In the genomic region with DNA sequence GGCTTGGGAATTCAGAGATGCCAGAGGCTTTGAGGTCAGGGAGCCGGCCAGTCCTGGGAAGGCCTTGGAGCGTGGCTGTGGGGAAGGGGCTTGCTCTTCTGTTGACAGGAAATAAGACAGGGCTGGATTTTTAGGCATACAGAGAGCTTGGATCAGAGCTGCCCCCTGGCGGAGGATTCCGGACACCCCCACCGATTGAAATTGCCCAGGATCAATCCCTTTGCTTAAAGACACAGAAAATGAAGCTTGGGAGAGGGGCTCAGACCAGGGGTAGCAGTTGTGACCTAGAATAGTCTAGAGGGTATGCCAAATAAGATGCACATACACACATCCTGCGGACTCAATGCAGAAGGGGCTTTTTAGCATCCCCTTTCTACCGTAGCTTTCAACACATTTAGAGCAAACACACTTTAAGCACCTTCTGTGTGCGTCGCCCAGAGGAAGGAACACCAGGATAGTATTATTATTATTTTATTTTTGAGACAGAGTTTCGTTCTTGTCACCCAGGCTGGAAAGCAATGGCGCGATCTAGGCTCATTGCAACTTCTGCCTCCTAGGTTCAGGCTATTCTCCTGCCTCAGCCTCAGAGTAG, we compare ENCODE assay signal across 8 cellular contexts. TPM values are rescaled to one million over a fixed set of nuclear protein-coding genes. Genes with fewer than 3 reads are reported as not detected.
A peak's percentile ranks its signal among the peaks of the same experiment; 100 is the strongest.
DNase-seq lines count a peak whose midpoint lies in the region; ATAC-seq and TF ChIP-seq lines count a peak whose summit lies in the region.

No MANE protein-coding gene starts in this region.

- no peaks in the 10 kb centered on the region for H3K9me3 ChIP-seq in thyroid gland

- H3K27me3 ChIP-seq in thyroid gland = no peaks in the 10 kb centered on the region

- CTCF ChIA-PET in activated CD4-positive, alpha-beta T cell treated with anti-CD3 and anti-CD28 coated beads, Interleukin-2, amount 10 ng/mL, durations not matched to agents 7 days and 5 days (lab: Charles Lee) = interaction anchor here (0.6 to 5.1 kb wide), 30 partner anchors 8 to 952 kb away, joined by 3 to 45 read pairs (median 4); partner anchors contain the start of genes ASB6 and IER5L

- TF ChIP-seq CTCF in thyroid gland (IDR thresholded peaks at IDR 0.05) = peak; percentile 37 to 67 (median 52)

- no peaks in the 10 kb centered on the region for H3K9me3 Mint-ChIP-seq in activated CD4-positive, alpha-beta T cell treated with anti-CD3 and anti-CD28 coated beads, Interleukin-2, amount 10 ng/mL, durations not matched to agents 7 days and 5 days
- H3K9me3 Mint-ChIP-seq in dendritic cell treated with granulocyte-macrophage colony-stimulating factor and Interleukin-4, amounts not matched to agents 40 ng/mL and 50 ng/mL, for 4 days = no peaks in the 10 kb centered on the region
- no peaks in the 10 kb centered on the region for H3K9me3 Mint-ChIP-seq in natural killer cell treated with Interleukin-12 subunit alpha and Interleukin-12 subunit beta and Interleukin-15 and Interleukin-18, amount 100 ng/mL, for 72 hours

- POLR2A ChIA-PET in activated CD4-positive, alpha-beta T cell treated with anti-CD3 and anti-CD28 coated beads, Interleukin-2, amount 10 ng/mL, durations not matched to agents 7 days and 5 days (lab: Charles Lee) = interaction anchor here (0.7 to 1.4 kb wide), 2 partner anchors 484 to 497 kb away, joined by 3 to 4 read pairs; no protein-coding TSS in a partner anchor

- no peak overlapping the region for H3K27ac ChIP-seq in thyroid gland

- ATAC-seq in natural killer cell treated with Interleukin-12 subunit alpha and Interleukin-12 subunit beta and Interleukin-15 and Interleukin-18, amount 100 ng/mL, for 72 hours = peak in 1 of 2 donors; percentile 32
- no peak for ATAC-seq in GM21528 (IDR thresholded peaks at IDR 0.05; ENCODE audit: low FRiP score, unreplicated experiment)

- peaks cover 22 to 46% of the 10 kb centered on the region in 2 donors for H3K4me1 ChIP-seq in thyroid gland

- no peak for TF ChIP-seq POLR2A in thyroid gland (IDR thresholded peaks at IDR 0.05)

- 41 to 43% methylated on average over 12 of the region's 12 CpGs for WGBS in thyroid gland, 2 donors

- intact Hi-C loops in dendritic cell treated with granulocyte-macrophage colony-stimulating factor and Interleukin-4, amounts not matched to agents 40 ng/mL and 50 ng/mL, for 4 days (cut with micrococcal nuclease) = no loop called here
- intact Hi-C loops in thyroid gland (cut with DNase I) = no loop called here

- no peaks in the 10 kb centered on the region for H3K36me3 ChIP-seq in thyroid gland

- H3K4me3 Mint-ChIP-seq in activated CD4-positive, alpha-beta T cell treated with anti-CD3 and anti-CD28 coated beads, Interleukin-2, amount 10 ng/mL, durations not matched to agents 7 days and 5 days = peak overlapping the region; percentile 54
- H3K4me3 Mint-ChIP-seq in dendritic cell treated with granulocyte-macrophage colony-stimulating factor and Interleukin-4, amounts not matched to agents 40 ng/mL and 50 ng/mL, for 4 days = no peak overlapping the region
- peak overlapping the region; percentile 60 for H3K4me3 Mint-ChIP-seq in natural killer cell treated with Interleukin-12 subunit alpha and Interleukin-12 subunit beta and Interleukin-15 and Interleukin-18, amount 100 ng/mL, for 72 hours

- H3K27me3 Mint-ChIP-seq in activated CD4-positive, alpha-beta T cell treated with anti-CD3 and anti-CD28 coated beads, Interleukin-2, amount 10 ng/mL, durations not matched to agents 7 days and 5 days = peaks cover 15% of the 10 kb centered on the region
- H3K27me3 Mint-ChIP-seq in dendritic cell treated with granulocyte-macrophage colony-stimulating factor and Interleukin-4, amounts not matched to agents 40 ng/mL and 50 ng/mL, for 4 days = peaks cover 22% of the 10 kb centered on the region
- peaks cover 8 to 11% of the 10 kb centered on the region in 2 donors for H3K27me3 Mint-ChIP-seq in natural killer cell treated with Interleukin-12 subunit alpha and Interleukin-12 subunit beta and Interleukin-15 and Interleukin-18, amount 100 ng/mL, for 72 hours

- peak; percentile 61 for DNase-seq in activated gamma-delta T cell treated with Interleukin-2 at 50 U/mL for 16 hours
- no peak for DNase-seq in activated gamma-delta T cell (lab: John Stamatoyannopoulos, UW)
- peak; percentile 56 for DNase-seq in NCI-H460 (ENCODE audit: extremely low read depth, low read depth)
- DNase-seq in activated CD4-positive, alpha-beta T cell treated with anti-CD3 and anti-CD28 coated beads, Interleukin-2, amount 10 ng/mL, durations not matched to agents 7 days and 5 days = peak; percentile 76
- DNase-seq in natural killer cell treated with Interleukin-12 subunit alpha and Interleukin-12 subunit beta and Interleukin-15 and Interleukin-18, amount 100 ng/mL, for 72 hours (ENCODE audit: low spot score) = no peak
- peak; percentile 54 to 57 for DNase-seq in thyroid gland

- H3K36me3 Mint-ChIP-seq in activated CD4-positive, alpha-beta T cell treated with anti-CD3 and anti-CD28 coated beads, Interleukin-2, amount 10 ng/mL, durations not matched to agents 7 days and 5 days (ENCODE audit: low read depth) = peaks cover 10% of the 10 kb centered on the region
- peaks cover 30% of the 10 kb centered on the region for H3K36me3 Mint-ChIP-seq in dendritic cell treated with granulocyte-macrophage colony-stimulating factor and Interleukin-4, amounts not matched to agents 40 ng/mL and 50 ng/mL, for 4 days (ENCODE audit: low read depth)
- H3K36me3 Mint-ChIP-seq in natural killer cell treated with Interleukin-12 subunit alpha and Interleukin-12 subunit beta and Interleukin-15 and Interleukin-18, amount 100 ng/mL, for 72 hours = no peaks in the 10 kb centered on the region

- peaks cover 41% of the 10 kb centered on the region for H3K4me1 Mint-ChIP-seq in activated CD4-positive, alpha-beta T cell treated with anti-CD3 and anti-CD28 coated beads, Interleukin-2, amount 10 ng/mL, durations not matched to agents 7 days and 5 days
- H3K4me1 Mint-ChIP-seq in dendritic cell treated with granulocyte-macrophage colony-stimulating factor and Interleukin-4, amounts not matched to agents 40 ng/mL and 50 ng/mL, for 4 days (ENCODE audit: low read depth) = peaks cover 53% of the 10 kb centered on the region
- peaks cover 31 to 41% of the 10 kb centered on the region in 2 donors for H3K4me1 Mint-ChIP-seq in natural killer cell treated with Interleukin-12 subunit alpha and Interleukin-12 subunit beta and Interleukin-15 and Interleukin-18, amount 100 ng/mL, for 72 hours (ENCODE audit: low read depth in 2 of 2)

- H3K27ac Mint-ChIP-seq in activated CD4-positive, alpha-beta T cell treated with anti-CD3 and anti-CD28 coated beads, Interleukin-2, amount 10 ng/mL, durations not matched to agents 7 days and 5 days = peak overlapping the region; percentile 99
- peak overlapping the region; percentile 41 for H3K27ac Mint-ChIP-seq in dendritic cell treated with granulocyte-macrophage colony-stimulating factor and Interleukin-4, amounts not matched to agents 40 ng/mL and 50 ng/mL, for 4 days
- H3K27ac Mint-ChIP-seq in natural killer cell treated with Interleukin-12 subunit alpha and Interleukin-12 subunit beta and Interleukin-15 and Interleukin-18, amount 100 ng/mL, for 72 hours = peak overlapping the region; percentile 80 to 83

- no peak overlapping the region for H3K4me3 ChIP-seq in thyroid gland (replicated peaks in 1 of 3)

RNA-seq across cellular contexts. Expression of gene NTMT1, which starts 1.7 kb away (rescaled TPM):
- total RNA-seq in NCI-H460 (2014; rRNA removed; shearing (Covaris generic)) = 46.5 and 54.9 TPM in 2 replicates
- 60.5 and 70.2 TPM in 2 replicates for polyA plus RNA-seq in NCI-H460 (2014; cell fraction: nucleus; rRNA removed)
- 10 to 100 TPM; 28.5 to 33.9 TPM for total RNA-seq in activated CD4-positive, alpha-beta T cell treated with anti-CD3 and anti-CD28 coated beads, Interleukin-2, amount 10 ng/mL, durations not matched to agents 7 days and 5 days
- total RNA-seq in natural killer cell treated with Interleukin-12 subunit alpha and Interleukin-12 subunit beta and Interleukin-15 and Interleukin-18, amount 100 ng/mL, for 72 hours = 10 to 100 TPM; 28.9 to 63.1 TPM
- 10 to 100 TPM; 19.6 to 28.4 (median 22.6) TPM for total RNA-seq in thyroid gland

RNA-seq across cellular contexts. Expression of gene C9orf50, which starts 3.4 kb away (rescaled TPM):
- total RNA-seq in NCI-H460 (2014; rRNA removed; shearing (Covaris generic)) = 0.20 TPM in 1 of 2 replicates, not detected in the other
- polyA plus RNA-seq in NCI-H460 (2014; cell fraction: nucleus; rRNA removed) = not detected in 2 replicates
- not detected for total RNA-seq in activated CD4-positive, alpha-beta T cell treated with anti-CD3 and anti-CD28 coated beads, Interleukin-2, amount 10 ng/mL, durations not matched to agents 7 days and 5 days
- total RNA-seq in natural killer cell treated with Interleukin-12 subunit alpha and Interleukin-12 subunit beta and Interleukin-15 and Interleukin-18, amount 100 ng/mL, for 72 hours = not detected
- total RNA-seq in thyroid gland = not detected

RNA-seq across cellular contexts. Expression of gene ASB6, which starts 17.7 kb away (rescaled TPM):
- total RNA-seq in NCI-H460 (2014; rRNA removed; shearing (Covaris generic)) = 16.3 and 18.7 TPM in 2 replicates
- 41.8 and 43.0 TPM in 2 replicates for polyA plus RNA-seq in NCI-H460 (2014; cell fraction: nucleus; rRNA removed)
- 10 to 100 TPM; 24.1 to 26.6 TPM for total RNA-seq in activated CD4-positive, alpha-beta T cell treated with anti-CD3 and anti-CD28 coated beads, Interleukin-2, amount 10 ng/mL, durations not matched to agents 7 days and 5 days
- 10 to 100 TPM; 31.0 to 42.5 TPM for total RNA-seq in natural killer cell treated with Interleukin-12 subunit alpha and Interleukin-12 subunit beta and Interleukin-15 and Interleukin-18, amount 100 ng/mL, for 72 hours
- total RNA-seq in thyroid gland = 10 to 100 TPM; 21.7 to 29.2 (median 24.0) TPM

RNA-seq across cellular contexts. Expression of gene PRRX2, which starts 41.2 kb away (rescaled TPM):
- 5.1 and 9.1 TPM in 2 replicates for total RNA-seq in NCI-H460 (2014; rRNA removed; shearing (Covaris generic))
- polyA plus RNA-seq in NCI-H460 (2014; cell fraction: nucleus; rRNA removed) = 5.2 and 9.4 TPM in 2 replicates
- under 1 TPM in 1 of 2 experiments, not detected in 1; 0.15 TPM for total RNA-seq in activated CD4-positive, alpha-beta T cell treated with anti-CD3 and anti-CD28 coated beads, Interleukin-2, amount 10 ng/mL, durations not matched to agents 7 days and 5 days
- not detected for total RNA-seq in natural killer cell treated with Interleukin-12 subunit alpha and Interleukin-12 subunit beta and Interleukin-15 and Interleukin-18, amount 100 ng/mL, for 72 hours
- total RNA-seq in thyroid gland = 10 to 100 TPM in 2 of 4 donors, 1 to 10 TPM in 2; 2.9 to 10.6 (median 8.1) TPM

Comparison
In these comparisons a context has a peak if more than half of its experiments do, and no peak if none do; other contexts are left out.
1. DNase-seq: peak in activated gamma-delta T cell treated with Interleukin-2 at 50 U/mL for 16 hours (single experiment), NCI-H460 (single experiment), activated CD4-positive, alpha-beta T cell treated with anti-CD3 and anti-CD28 coated beads, Interleukin-2, amount 10 ng/mL, durations not matched to agents 7 days and 5 days (single experiment) and thyroid gland (2 of 2); none in activated gamma-delta T cell (single experiment) and natural killer cell treated with Interleukin-12 subunit alpha and Interleukin-12 subunit beta and Interleukin-15 and Interleukin-18, amount 100 ng/mL, for 72 hours (single experiment).
2. H3K27ac Mint-ChIP-seq: peak in every context shown above with its lines; median percentile 99 in activated CD4-positive, alpha-beta T cell treated with anti-CD3 and anti-CD28 coated beads, Interleukin-2, amount 10 ng/mL, durations not matched to agents 7 days and 5 days; 82 in natural killer cell treated with Interleukin-12 subunit alpha and Interleukin-12 subunit beta and Interleukin-15 and Interleukin-18, amount 100 ng/mL, for 72 hours; 41 in dendritic cell treated with granulocyte-macrophage colony-stimulating factor and Interleukin-4, amounts not matched to agents 40 ng/mL and 50 ng/mL, for 4 days.